ENCODE assay signal across 8 cellular contexts in the genomic region with DNA sequence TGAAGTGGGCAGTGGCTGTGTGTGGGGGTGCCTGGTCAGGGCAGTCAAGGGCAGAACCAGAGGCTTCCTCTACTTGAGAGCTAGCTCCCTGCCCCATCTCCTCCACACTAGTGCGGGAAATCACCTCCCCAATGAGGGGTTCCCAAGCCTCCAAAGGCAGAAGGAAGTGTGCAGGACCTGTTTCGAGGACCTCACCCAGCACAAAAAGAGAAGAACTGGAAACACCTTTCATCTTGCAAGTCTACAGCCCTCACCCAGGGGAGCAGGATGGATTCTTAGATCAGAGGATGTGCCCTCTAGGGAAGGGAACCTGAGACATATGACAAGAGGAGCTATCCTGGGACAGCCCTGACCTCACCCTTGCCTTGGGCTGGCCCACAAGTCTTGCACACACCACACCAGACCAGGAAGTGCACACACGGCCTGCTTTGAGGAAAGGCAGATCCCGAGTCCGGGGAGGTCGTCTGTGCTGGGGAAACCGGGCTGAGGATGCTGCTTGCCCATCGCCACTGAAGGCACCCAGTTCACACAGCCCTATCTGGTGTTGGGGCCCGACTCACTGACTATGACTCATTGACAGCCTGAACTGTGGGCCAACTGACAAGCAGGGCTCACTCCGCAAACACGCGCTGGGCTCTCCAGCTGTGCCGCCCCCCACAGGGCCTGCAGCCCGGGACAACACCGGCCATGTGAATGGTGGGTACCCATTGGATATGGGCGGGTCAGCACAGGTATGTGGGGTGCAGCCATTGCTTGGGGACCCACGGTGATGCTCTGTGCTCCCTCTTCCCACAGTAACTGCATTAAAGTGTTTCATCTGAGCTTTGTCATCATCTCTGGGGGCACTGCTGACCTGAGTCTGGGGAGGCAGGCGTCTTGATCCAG. TPM values are rescaled to one million over a fixed set of nuclear protein-coding genes. Genes with fewer than 3 reads are reported as not detected.
DNase-seq lines count a peak whose midpoint lies in the region; ATAC-seq and TF ChIP-seq lines count a peak whose summit lies in the region.

No MANE protein-coding gene starts in this region.

- no peaks in the 10 kb centered on the region for H3K9me3 Mint-ChIP-seq in activated naive CD4-positive, alpha-beta T cell treated with anti-CD3 and anti-CD28 coated beads, Interleukin-2, amount 50 U/mL, for 72 hours
- H3K9me3 Mint-ChIP-seq in natural killer cell treated with Interleukin-12 subunit alpha and Interleukin-12 subunit beta and Interleukin-15 and Interleukin-18, amount 100 ng/mL, for 72 hours, result no peaks in the 10 kb centered on the region

- no peaks in the 10 kb centered on the region for H3K27me3 ChIP-seq in vagina

- H3K4me1 ChIP-seq in vagina, result peaks cover 57% of the 10 kb centered on the region

- H3K27ac ChIP-seq in vagina, result no peak overlapping the region

- DNase-seq in RPMI7951 (ENCODE audit: low read depth), result peak; percentile 90
- DNase-seq in activated naive CD4-positive, alpha-beta T cell treated with anti-CD3 and anti-CD28 coated beads, Interleukin-2, amount 50 U/mL, for 72 hours (ENCODE audit: low spot score in 2 of 2), result peak; percentile 61 to 76
- DNase-seq in natural killer cell treated with Interleukin-12 subunit alpha and Interleukin-12 subunit beta and Interleukin-15 and Interleukin-18, amount 100 ng/mL, for 72 hours (ENCODE audit: low spot score), result peak; percentile 87
- DNase-seq in vagina (ENCODE audit: extremely low spot score in 2 of 2), result no peak

- no peaks in the 10 kb centered on the region for H3K36me3 ChIP-seq in vagina

- peak overlapping the region; percentile 79 for H3K4me3 Mint-ChIP-seq in natural killer cell treated with Interleukin-12 subunit alpha and Interleukin-12 subunit beta and Interleukin-15 and Interleukin-18, amount 100 ng/mL, for 72 hours

- peak; percentile 51 to 58 for ATAC-seq in activated naive CD4-positive, alpha-beta T cell treated with anti-CD3 and anti-CD28 coated beads, Interleukin-2, amount 50 U/mL, for 72 hours
- peak; percentile 72 to 73 for ATAC-seq in natural killer cell treated with Interleukin-12 subunit alpha and Interleukin-12 subunit beta and Interleukin-15 and Interleukin-18, amount 100 ng/mL, for 72 hours
- ATAC-seq in HG02571 (IDR thresholded peaks at IDR 0.05; ENCODE audit: unreplicated experiment) (no peak), GM21526 (IDR thresholded peaks at IDR 0.05; ENCODE audit: low FRiP score, unreplicated experiment) (no peak), GM21367 (IDR thresholded peaks at IDR 0.05; ENCODE audit: unreplicated experiment) (no peak)

- no peaks in the 10 kb centered on the region for H3K9me3 ChIP-seq in vagina

- H3K4me1 Mint-ChIP-seq in natural killer cell treated with Interleukin-12 subunit alpha and Interleukin-12 subunit beta and Interleukin-15 and Interleukin-18, amount 100 ng/mL, for 72 hours (ENCODE audit: low read depth in 2 of 2), result peaks cover 66 to 72% of the 10 kb centered on the region in 2 donors

- peaks cover 14 to 50% of the 10 kb centered on the region in 2 donors for H3K36me3 Mint-ChIP-seq in activated naive CD4-positive, alpha-beta T cell treated with anti-CD3 and anti-CD28 coated beads, Interleukin-2, amount 50 U/mL, for 72 hours
- peaks cover 11% of the 10 kb centered on the region for H3K36me3 Mint-ChIP-seq in natural killer cell treated with Interleukin-12 subunit alpha and Interleukin-12 subunit beta and Interleukin-15 and Interleukin-18, amount 100 ng/mL, for 72 hours

- H3K4me3 ChIP-seq in GM08714 (ENCODE audit: low read length), result peak overlapping the region; percentile 59; the same call in 1 of the 2 replicates
- no peak overlapping the region for H3K4me3 ChIP-seq in vagina

- intact Hi-C loops in vagina (cut with DNase I), result no loop called here

- no peak for TF ChIP-seq POLR2A in vagina (IDR thresholded peaks at IDR 0.05)

- H3K27me3 Mint-ChIP-seq in natural killer cell treated with Interleukin-12 subunit alpha and Interleukin-12 subunit beta and Interleukin-15 and Interleukin-18, amount 100 ng/mL, for 72 hours, result no peaks in the 10 kb centered on the region

- H3K27ac Mint-ChIP-seq in activated naive CD4-positive, alpha-beta T cell treated with anti-CD3 and anti-CD28 coated beads, Interleukin-2, amount 50 U/mL, for 72 hours, result peak overlapping the region; percentile 77 to 85
- H3K27ac Mint-ChIP-seq in natural killer cell treated with Interleukin-12 subunit alpha and Interleukin-12 subunit beta and Interleukin-15 and Interleukin-18, amount 100 ng/mL, for 72 hours, result peak overlapping the region; percentile 43 to 87

- no peak for TF ChIP-seq CTCF in vagina (IDR thresholded peaks at IDR 0.05)

RNA-seq across cellular contexts. Expression of a gene that starts 1.8 kb away (rescaled TPM):
- 1.6 and 1.9 TPM in 2 replicates for total RNA-seq in RPMI7951 (2014; rRNA removed; shearing (Covaris generic))
- 10 to 100 TPM in 1 of 2 donors, 1 to 10 TPM in 1; 8.2 to 65.4 TPM for total RNA-seq in activated naive CD4-positive, alpha-beta T cell treated with anti-CD3 and anti-CD28 coated beads, Interleukin-2, amount 50 U/mL, for 72 hours
- 10 to 100 TPM; 33.3 to 33.6 TPM for total RNA-seq in natural killer cell treated with Interleukin-12 subunit alpha and Interleukin-12 subunit beta and Interleukin-15 and Interleukin-18, amount 100 ng/mL, for 72 hours
- total RNA-seq in vagina, result 11.8 TPM

RNA-seq across cellular contexts. Expression of a gene that starts 3.3 kb away (rescaled TPM):
- 68.4 and 74.2 TPM in 2 replicates for total RNA-seq in RPMI7951 (2014; rRNA removed; shearing (Covaris generic))
- 10 to 100 TPM; 82.1 to 82.7 TPM for total RNA-seq in activated naive CD4-positive, alpha-beta T cell treated with anti-CD3 and anti-CD28 coated beads, Interleukin-2, amount 50 U/mL, for 72 hours
- total RNA-seq in natural killer cell treated with Interleukin-12 subunit alpha and Interleukin-12 subunit beta and Interleukin-15 and Interleukin-18, amount 100 ng/mL, for 72 hours, result 10 to 100 TPM; 65.9 to 87.7 TPM
- total RNA-seq in vagina, result 50.6 TPM

RNA-seq across cellular contexts. Expression of a gene that starts 7.9 kb away (rescaled TPM):
- total RNA-seq in RPMI7951 (2014; rRNA removed; shearing (Covaris generic)), result 2.8 and 4.0 TPM in 2 replicates
- 10 to 100 TPM in 1 of 2 donors, 1 to 10 TPM in 1; 10.0 to 21.4 TPM for total RNA-seq in activated naive CD4-positive, alpha-beta T cell treated with anti-CD3 and anti-CD28 coated beads, Interleukin-2, amount 50 U/mL, for 72 hours
- total RNA-seq in natural killer cell treated with Interleukin-12 subunit alpha and Interleukin-12 subunit beta and Interleukin-15 and Interleukin-18, amount 100 ng/mL, for 72 hours, result 10 to 100 TPM in 1 of 2 donors, 1 to 10 TPM in 1; 9.6 to 13.8 TPM
- 10.3 TPM for total RNA-seq in vagina

RNA-seq across cellular contexts. Expression of a gene that starts 21.4 kb away (rescaled TPM):
- 23.1 and 24.4 TPM in 2 replicates for total RNA-seq in RPMI7951 (2014; rRNA removed; shearing (Covaris generic))
- total RNA-seq in activated naive CD4-positive, alpha-beta T cell treated with anti-CD3 and anti-CD28 coated beads, Interleukin-2, amount 50 U/mL, for 72 hours, result 10 to 100 TPM; 21.3 to 32.7 TPM
- total RNA-seq in natural killer cell treated with Interleukin-12 subunit alpha and Interleukin-12 subunit beta and Interleukin-15 and Interleukin-18, amount 100 ng/mL, for 72 hours, result 10 to 100 TPM; 32.6 to 52.9 TPM
- total RNA-seq in vagina, result 50.1 TPM

RNA-seq across cellular contexts. Expression of a gene that starts 58.3 kb away (rescaled TPM):
- total RNA-seq in RPMI7951 (2014; rRNA removed; shearing (Covaris generic)), result 0.36 and 1.7 TPM in 2 replicates
- 10 to 100 TPM; 14.2 to 18.8 TPM for total RNA-seq in activated naive CD4-positive, alpha-beta T cell treated with anti-CD3 and anti-CD28 coated beads, Interleukin-2, amount 50 U/mL, for 72 hours
- total RNA-seq in natural killer cell treated with Interleukin-12 subunit alpha and Interleukin-12 subunit beta and Interleukin-15 and Interleukin-18, amount 100 ng/mL, for 72 hours, result 1 to 10 TPM; 2.4 to 6.3 TPM
- 0.98 TPM for total RNA-seq in vagina

Comparison
In these comparisons a context has a peak if more than half of its experiments do, and no peak if none do; other contexts are left out.
1. DNase-seq: peak in RPMI7951 (single experiment), activated naive CD4-positive, alpha-beta T cell treated with anti-CD3 and anti-CD28 coated beads, Interleukin-2, amount 50 U/mL, for 72 hours (2 of 2) and natural killer cell treated with Interleukin-12 subunit alpha and Interleukin-12 subunit beta and Interleukin-15 and Interleukin-18, amount 100 ng/mL, for 72 hours (single experiment); none in vagina (0 of 2).
2. ATAC-seq: peak in activated naive CD4-positive, alpha-beta T cell treated with anti-CD3 and anti-CD28 coated beads, Interleukin-2, amount 50 U/mL, for 72 hours (2 of 2) and natural killer cell treated with Interleukin-12 subunit alpha and Interleukin-12 subunit beta and Interleukin-15 and Interleukin-18, amount 100 ng/mL, for 72 hours (2 of 2); none in HG02571 (single experiment), GM21526 (single experiment) and GM21367 (single experiment).